Comparison of ENCODE assay signal across 9 cellular contexts in genomic region chr1:7470904-7471638, GRCh38.
DNase-seq lines count a peak whose midpoint lies in the region; ATAC-seq, FAIRE-seq and TF ChIP-seq lines count a peak whose summit lies in the region.
"Had no signal": no experiment of that assay in that cellular context is flagged by ENCODE, and none has a peak within 500 bp of the region (broad histone marks: within the 10 kb centered on the region; RNA-seq: fewer than 3 reads in every experiment).

No MANE protein-coding gene starts in this region.

- no peaks in the 10 kb centered on the region for H3K36me3 ChIP-seq in BJ (ENCODE audit: control insufficient read depth, insufficient read depth, low read length)
- H3K36me3 ChIP-seq in endothelial cell of umbilical vein (ENCODE audit: control insufficient read depth in 2 of 2, extremely low read depth in 1 of 2, insufficient read depth in 2 of 2, low read length in 2 of 2) = no peaks in the 10 kb centered on the region
- H3K36me3 ChIP-seq in OCI-LY7 (ENCODE audit: insufficient read depth, low read length) = no peaks in the 10 kb centered on the region

- POLR2A ChIA-PET in BJ (lab: Charles Lee) = interaction anchor here (1.0 kb wide), 1 partner anchor 17 kb away, joined by 3 read pairs; no protein-coding TSS in a partner anchor
- POLR2A ChIA-PET in endothelial cell of umbilical vein (lab: Charles Lee) = no interaction called here
- POLR2A ChIA-PET in OCI-LY7 (lab: Charles Lee) = no interaction called here

- no peaks in the 10 kb centered on the region for H3K9me3 Mint-ChIP-seq in nephron

- H3K4me2 ChIP-seq in endothelial cell of umbilical vein (ENCODE audit: insufficient read depth, low read length) (no peak overlapping the region), OCI-LY7 (ENCODE audit: low read length) (no peak overlapping the region)

- H3K4me3 Mint-ChIP-seq in nephron = no peak overlapping the region

- TF ChIP-seq CTCF in BJ (IDR thresholded peaks at IDR 0.05; ENCODE audit: insufficient read depth, low read depth, low read length) = no peak
- TF ChIP-seq CTCF in endothelial cell of umbilical vein (IDR thresholded peaks at IDR 0.05; ENCODE audit: extremely low read depth in 1 of 2, insufficient read depth in 1 of 2, low read depth in 1 of 2, low read length in 2 of 2) = no peak
- no peak for TF ChIP-seq CTCF in nephron (IDR thresholded peaks at IDR 0.05; ENCODE audit: unreplicated experiment in 3 of 3)
- no peak for TF ChIP-seq CTCF in OCI-LY7 (conservative IDR thresholded peaks at IDR 0.05; ENCODE audit: low read length)

- H3K27me3 Mint-ChIP-seq in nephron (ENCODE audit: low read depth) = peaks cover 9% of the 10 kb centered on the region

- no peak overlapping the region for H3K4me3 ChIP-seq in BJ (ENCODE audit: low read depth, low read length)
- H3K4me3 ChIP-seq in endothelial cell of umbilical vein (replicated peaks in 1 of 3; ENCODE audit: insufficient read depth in 1 of 3, low read depth in 1 of 3, low read length in 3 of 3) = no peak overlapping the region
- no peak overlapping the region for H3K4me3 ChIP-seq in OCI-LY7 (ENCODE audit: low read depth, low read length, poor library complexity, severe bottlenecking)

- no peak for TF ChIP-seq POLR2A in endothelial cell of umbilical vein (IDR thresholded peaks at IDR 0.05; ENCODE audit: low read depth, low read length)

- H3K4me1 ChIP-seq in endothelial cell of umbilical vein (ENCODE audit: control insufficient read depth, extremely low read depth, insufficient read depth, low read length) (peaks cover 14% of the 10 kb centered on the region), OCI-LY7 (ENCODE audit: insufficient read depth, low read length, poor library complexity, severe bottlenecking) (no peaks in the 10 kb centered on the region)

- peak overlapping the region in 2 of 3 experiments; percentile 18 to 65 for H3K27ac Mint-ChIP-seq in nephron

- no peaks in the 10 kb centered on the region for H3K36me3 Mint-ChIP-seq in nephron (ENCODE audit: low read depth)

- H3K9me3 ChIP-seq in endothelial cell of umbilical vein (replicated peaks; ENCODE audit: control insufficient read depth, insufficient read depth, low read length) (no peaks in the 10 kb centered on the region), OCI-LY7 (ENCODE audit: low read length) (no peaks in the 10 kb centered on the region)

- H3K79me2 ChIP-seq in endothelial cell of umbilical vein (ENCODE audit: control insufficient read depth, insufficient read depth, low read length) = no peaks in the 10 kb centered on the region
- H3K79me2 ChIP-seq in OCI-LY7 (ENCODE audit: insufficient read depth, low read depth, low read length) = no peaks in the 10 kb centered on the region

- FAIRE-seq in endothelial cell of umbilical vein (lab: Jason Lieb, UNC) = peak; percentile 97

- H3K27ac ChIP-seq in endothelial cell of umbilical vein (ENCODE audit: insufficient read depth, low read depth, low read length) = peak overlapping the region; percentile 53
- H3K27ac ChIP-seq in OCI-LY7 (ENCODE audit: low read depth, low read length, poor library complexity, severe bottlenecking) = no peak overlapping the region

- H3K27me3 ChIP-seq in BJ (ENCODE audit: control insufficient read depth, insufficient read depth, low read length) (no peaks in the 10 kb centered on the region), endothelial cell of umbilical vein (ENCODE audit: control insufficient read depth in 2 of 2, insufficient read depth in 2 of 2, low read length in 2 of 2) (no peaks in the 10 kb centered on the region)

- BruUV-seq in endothelial cell of umbilical vein (replicated peaks; lab: Mats Ljungman, UMichigan) (TSS peak; percentile 96), OCI-LY7 (replicated peaks; lab: Mats Ljungman, UMichigan) (no TSS peak)

- peaks cover 44% of the 10 kb centered on the region for H3K4me1 Mint-ChIP-seq in nephron

- H4K20me1 ChIP-seq in endothelial cell of umbilical vein (replicated peaks; ENCODE audit: control insufficient read depth, extremely low read depth, insufficient read depth, low read length) (no peaks in the 10 kb centered on the region), OCI-LY7 (ENCODE audit: insufficient read depth, low read length) (no peaks in the 10 kb centered on the region)

- peak overlapping the region; percentile 0 for H3K9ac ChIP-seq in endothelial cell of umbilical vein (replicated peaks; ENCODE audit: extremely low read depth, insufficient read depth, low read length)

- H3K9me1 ChIP-seq in endothelial cell of umbilical vein (replicated peaks; ENCODE audit: control insufficient read depth, extremely low read depth, insufficient read depth, low read length) = no peaks in the 10 kb centered on the region

- H2AFZ ChIP-seq in endothelial cell of umbilical vein (ENCODE audit: low read depth, low read length) = peak overlapping the region; percentile 65
- H2AFZ ChIP-seq in OCI-LY7 (ENCODE audit: low read length) = no peak overlapping the region

- CTCF ChIA-PET in BJ (lab: Yijun Ruan, JAX) (interaction anchor here (0.5 to 1.0 kb wide), 2 partner anchors 30 to 751 kb away, joined by 3 read pairs; no protein-coding TSS in a partner anchor), endothelial cell of umbilical vein (lab: Charles Lee) (interaction anchor here (1.0 to 1.6 kb wide), 4 partner anchors 10 to 167 kb away, joined by 3 to 6 read pairs (median 4); no protein-coding TSS in a partner anchor), OCI-LY7 (lab: Charles Lee; ENCODE audit: unreplicated experiment) (no interaction called here)

- no peaks in the 10 kb centered on the region for H3K9me2 ChIP-seq in OCI-LY7 (ENCODE audit: insufficient read depth, low read length)

- ATAC-seq in HG02938 (IDR thresholded peaks at IDR 0.05; ENCODE audit: unreplicated experiment) = no peak
- no peak for ATAC-seq in activated CD4-positive, CD25-positive, alpha-beta regulatory T cell treated with anti-CD3 and anti-CD28 coated beads, Interleukin-2, amount 50 U/mL, for 24 hours

- DNase-seq in BJ (ENCODE audit: low read depth) (peak; percentile 91), NCI-H2196 treated with DMSO at 0.1 percent for 48 hours (lab: John Stamatoyannopoulos, UW; ENCODE audit: unreplicated experiment) (peak; percentile 30), endothelial cell of umbilical vein (ENCODE audit: low read depth, low spot score) (peak; percentile 90), OCI-LY7 (ENCODE audit: low spot score) (no peak), DMS153 (lab: John Stamatoyannopoulos, UW) (no peak)
- DNase-seq: OCI-M1 had no signal

- intact Hi-C loops in endothelial cell of umbilical vein (cut with micrococcal nuclease) = loop anchor here (1.0 kb wide), 2 partner anchors 81 to 92 kb away; no protein-coding TSS in a partner anchor
- intact Hi-C loops in OCI-LY7 (cut with micrococcal nuclease; ENCODE audit: unreplicated experiment) = no loop called here

- dilution Hi-C loops in endothelial cell of umbilical vein (cut with MboI; ENCODE audit: extremely low pct_ligation_motif_present, low sequenced_read_pairs) = no loop called here

TF ChIP-seq in endothelial cell of umbilical vein, 7 proteins besides CTCF, POLR2A, EP300 and RAD21:
- TF ChIP-seq FOS (IDR thresholded peaks at IDR 0.05; ENCODE audit: borderline replicate concordance, insufficient read depth, low read length) = peak; percentile 89
- TF ChIP-seq GATA2 (IDR thresholded peaks at IDR 0.05; ENCODE audit: insufficient read depth, insufficient read length, low read depth, low read length) = no peak
- peak; percentile 46 for TF ChIP-seq POLR2AphosphoS5 (IDR thresholded peaks at IDR 0.05; ENCODE audit: insufficient read depth, low read depth, low read length)
- TF ChIP-seq MYC (IDR thresholded peaks at IDR 0.05; ENCODE audit: low read depth, low read length) = no peak
- no peak for TF ChIP-seq MAX (IDR thresholded peaks at IDR 0.05; ENCODE audit: insufficient read depth, insufficient read length)
- TF ChIP-seq JUN (IDR thresholded peaks at IDR 0.05; ENCODE audit: borderline replicate concordance, insufficient read depth, insufficient read length, low read depth) = peak; percentile 70
- TF ChIP-seq EZH2 (IDR thresholded peaks at IDR 0.05; ENCODE audit: borderline replicate concordance, low read depth, low read length, severe bottlenecking) = no peak

Comparison
In these comparisons a context has a peak if more than half of its experiments do, and no peak if none do; other contexts are left out.
1. DNase-seq: peak in BJ (single experiment), NCI-H2196 treated with DMSO at 0.1 percent for 48 hours (single experiment) and endothelial cell of umbilical vein (single experiment); none in OCI-LY7 (single experiment) and DMS153 (single experiment).